In the genomic region with DNA sequence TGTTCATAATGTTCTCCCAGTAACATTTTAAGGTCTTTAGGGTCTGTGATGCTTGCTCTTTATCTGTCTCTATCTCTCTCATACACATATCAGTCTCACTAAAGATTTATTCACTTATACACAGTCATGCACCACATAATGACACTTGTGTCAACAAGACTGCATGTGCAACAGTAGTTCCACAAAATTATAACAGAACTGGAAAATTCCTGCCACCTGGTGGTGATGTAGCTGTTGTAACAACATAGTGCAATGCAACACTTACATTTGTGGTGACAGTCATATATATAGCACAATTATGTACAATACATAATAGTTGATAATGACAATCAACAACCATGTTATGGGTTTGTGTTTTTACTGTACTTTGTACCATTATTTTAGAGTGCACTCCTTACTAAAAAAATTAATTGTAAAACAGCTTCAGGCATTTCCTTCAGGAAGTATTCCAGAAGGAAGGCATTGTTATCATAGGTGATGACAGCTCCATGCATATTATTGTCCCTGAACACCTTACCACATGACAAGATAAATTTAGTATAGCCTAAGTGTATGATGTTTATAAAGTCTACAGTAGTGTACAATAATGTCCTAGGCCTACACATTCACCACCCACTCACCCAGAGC, we compare ENCODE assay signal across 8 cellular contexts. TPM values are rescaled to one million over a fixed set of nuclear protein-coding genes. Genes with fewer than 3 reads are reported as not detected.
A peak's percentile ranks its signal among the peaks of the same experiment; 100 is the strongest.
DNase-seq lines count a peak whose midpoint lies in the region; ATAC-seq and TF ChIP-seq lines count a peak whose summit lies in the region.

No MANE protein-coding gene starts in this region.

- POLR2A ChIA-PET in naive thymus-derived CD8-positive, alpha-beta T cell (lab: Charles Lee) = no interaction called here

- no peaks in the 10 kb centered on the region for H3K27me3 ChIP-seq in neural cell (ENCODE audit: insufficient read depth, low read depth, low read length)

- H3K4me1 Mint-ChIP-seq in brain = no peaks in the 10 kb centered on the region
- no peaks in the 10 kb centered on the region for H3K4me1 Mint-ChIP-seq in naive thymus-derived CD8-positive, alpha-beta T cell

- H3K4me3 Mint-ChIP-seq in brain = no peak overlapping the region
- H3K4me3 Mint-ChIP-seq in naive thymus-derived CD8-positive, alpha-beta T cell = no peak overlapping the region

- no peaks in the 10 kb centered on the region for H3K9me3 ChIP-seq in neural cell (ENCODE audit: low read length)

- no peak overlapping the region for H3K9ac ChIP-seq in neural cell (ENCODE audit: low read length)

- H3K9me3 Mint-ChIP-seq in brain = peaks cover 0 to 25% (median 11%) of the 10 kb centered on the region in 5 experiments
- peaks cover 0 to 17% (median 7%) of the 10 kb centered on the region in 9 donors for H3K9me3 Mint-ChIP-seq in naive thymus-derived CD8-positive, alpha-beta T cell

- no peaks in the 10 kb centered on the region for H4K20me1 ChIP-seq in neural cell (ENCODE audit: insufficient read depth)

- H3K36me3 ChIP-seq in neural cell (ENCODE audit: insufficient read depth, low read length) = no peaks in the 10 kb centered on the region

- peak; percentile 6 to 61 for DNase-seq in NCI-H524 (lab: John Stamatoyannopoulos, UW)
- no peak for DNase-seq in NCI-H524 treated with DMSO at 0.1 percent for 48 hours (lab: John Stamatoyannopoulos, UW)
- peak; percentile 62 for DNase-seq in NCI-H1694 (lab: John Stamatoyannopoulos, UW)
- DNase-seq in iPS-NIHi7 (ENCODE audit: extremely low spot score) = no peak
- no peak for DNase-seq in naive thymus-derived CD8-positive, alpha-beta T cell
- no peak for DNase-seq in Right ventricle myocardium inferior (ENCODE audit: missing footprints)

- TF ChIP-seq CTCF in brain (conservative IDR thresholded peaks at IDR 0.05) = peak; percentile 18 to 62
- TF ChIP-seq CTCF in neural cell (IDR thresholded peaks at IDR 0.05; ENCODE audit: poor library complexity, severe bottlenecking) = peak; percentile 65

- H3K4me3 ChIP-seq in neural cell (ENCODE audit: low read length) = no peak overlapping the region

- no peak overlapping the region for H3K4me2 ChIP-seq in neural cell (ENCODE audit: low read length)

- no peak overlapping the region for H3K27ac ChIP-seq in neural cell (ENCODE audit: low read length)

- H3K27me3 Mint-ChIP-seq in brain = peaks cover 19% of the 10 kb centered on the region
- H3K27me3 Mint-ChIP-seq in naive thymus-derived CD8-positive, alpha-beta T cell = peaks cover 11 to 63% (median 19%) of the 10 kb centered on the region in 5 donors

- TF ChIP-seq RAD21 in neural cell (conservative IDR thresholded peaks at IDR 0.05) = peak; percentile 58

- H3K79me2 ChIP-seq in neural cell (replicated peaks; ENCODE audit: insufficient read depth, low read length) = no peaks in the 10 kb centered on the region

- intact Hi-C loops in Right ventricle myocardium inferior (cut with DNase I) = no loop called here

- ATAC-seq in naive thymus-derived CD8-positive, alpha-beta T cell = no peak
- no peak for ATAC-seq in Right ventricle myocardium inferior

- no peak for TF ChIP-seq EP300 in neural cell (conservative IDR thresholded peaks at IDR 0.05; ENCODE audit: poor library complexity, severe bottlenecking)

- no peaks in the 10 kb centered on the region for H3K36me3 Mint-ChIP-seq in brain
- H3K36me3 Mint-ChIP-seq in naive thymus-derived CD8-positive, alpha-beta T cell = no peaks in the 10 kb centered on the region

- no peaks in the 10 kb centered on the region for H3K9me2 ChIP-seq in neural cell (ENCODE audit: insufficient read depth, low read length)

- H2AFZ ChIP-seq in neural cell (ENCODE audit: low read depth, low read length) = no peak overlapping the region

- no peaks in the 10 kb centered on the region for H3F3A ChIP-seq in neural cell (ENCODE audit: insufficient read depth, low read length, poor library complexity, severe bottlenecking)

- no peak overlapping the region for H3K27ac Mint-ChIP-seq in brain
- no peak overlapping the region for H3K27ac Mint-ChIP-seq in naive thymus-derived CD8-positive, alpha-beta T cell

TF ChIP-seq in neural cell, 6 proteins besides CTCF, POLR2A, EP300 and RAD21:
- TF ChIP-seq, protein P1, sequence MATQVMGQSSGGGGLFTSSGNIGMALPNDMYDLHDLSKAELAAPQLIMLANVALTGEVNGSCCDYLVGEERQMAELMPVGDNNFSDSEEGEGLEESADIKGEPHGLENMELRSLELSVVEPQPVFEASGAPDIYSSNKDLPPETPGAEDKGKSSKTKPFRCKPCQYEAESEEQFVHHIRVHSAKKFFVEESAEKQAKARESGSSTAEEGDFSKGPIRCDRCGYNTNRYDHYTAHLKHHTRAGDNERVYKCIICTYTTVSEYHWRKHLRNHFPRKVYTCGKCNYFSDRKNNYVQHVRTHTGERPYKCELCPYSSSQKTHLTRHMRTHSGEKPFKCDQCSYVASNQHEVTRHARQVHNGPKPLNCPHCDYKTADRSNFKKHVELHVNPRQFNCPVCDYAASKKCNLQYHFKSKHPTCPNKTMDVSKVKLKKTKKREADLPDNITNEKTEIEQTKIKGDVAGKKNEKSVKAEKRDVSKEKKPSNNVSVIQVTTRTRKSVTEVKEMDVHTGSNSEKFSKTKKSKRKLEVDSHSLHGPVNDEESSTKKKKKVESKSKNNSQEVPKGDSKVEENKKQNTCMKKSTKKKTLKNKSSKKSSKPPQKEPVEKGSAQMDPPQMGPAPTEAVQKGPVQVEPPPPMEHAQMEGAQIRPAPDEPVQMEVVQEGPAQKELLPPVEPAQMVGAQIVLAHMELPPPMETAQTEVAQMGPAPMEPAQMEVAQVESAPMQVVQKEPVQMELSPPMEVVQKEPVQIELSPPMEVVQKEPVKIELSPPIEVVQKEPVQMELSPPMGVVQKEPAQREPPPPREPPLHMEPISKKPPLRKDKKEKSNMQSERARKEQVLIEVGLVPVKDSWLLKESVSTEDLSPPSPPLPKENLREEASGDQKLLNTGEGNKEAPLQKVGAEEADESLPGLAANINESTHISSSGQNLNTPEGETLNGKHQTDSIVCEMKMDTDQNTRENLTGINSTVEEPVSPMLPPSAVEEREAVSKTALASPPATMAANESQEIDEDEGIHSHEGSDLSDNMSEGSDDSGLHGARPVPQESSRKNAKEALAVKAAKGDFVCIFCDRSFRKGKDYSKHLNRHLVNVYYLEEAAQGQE (IDR thresholded peaks at IDR 0.05; ENCODE audit: borderline replicate concordance) = no peak
- TF ChIP-seq SMC3 (conservative IDR thresholded peaks at IDR 0.05; ENCODE audit: poor library complexity) = peak; percentile 64

RNA-seq across cellular contexts. Expression of a gene that starts 8.1 kb away (rescaled TPM):
- not detected for polyA plus RNA-seq in brain (ENCODE audit: insufficient read depth, low read depth, low replicate concordance)
- not detected in 2 replicates for polyA plus RNA-seq in neural cell
- polyA minus RNA-seq in neural cell = 0.23 and 0.24 TPM in 2 replicates
- total RNA-seq in naive thymus-derived CD8-positive, alpha-beta T cell = not detected
- not detected for polyA plus RNA-seq in naive thymus-derived CD8-positive, alpha-beta T cell
- not detected for total RNA-seq in Right ventricle myocardium inferior

RNA-seq across cellular contexts. Expression of a gene that starts 24.0 kb away (rescaled TPM):
- polyA plus RNA-seq in brain (ENCODE audit: insufficient read depth, low read depth, low replicate concordance) (not detected), neural cell (not detected in 2 replicates)
- not detected in 2 replicates for polyA minus RNA-seq in neural cell
- total RNA-seq in naive thymus-derived CD8-positive, alpha-beta T cell = not detected
- not detected for polyA plus RNA-seq in naive thymus-derived CD8-positive, alpha-beta T cell
- total RNA-seq in Right ventricle myocardium inferior = not detected

Comparison
In these comparisons a context has a peak if more than half of its experiments do, and no peak if none do; other contexts are left out.
1. DNase-seq: peak in NCI-H524 (2 of 2) and NCI-H1694 (single experiment); none in NCI-H524 treated with DMSO at 0.1 percent for 48 hours (single experiment), iPS-NIHi7 (single experiment), naive thymus-derived CD8-positive, alpha-beta T cell (0 of 10) and Right ventricle myocardium inferior (single experiment).